ENCODE assay signal across 8 cellular contexts in the genomic region with DNA sequence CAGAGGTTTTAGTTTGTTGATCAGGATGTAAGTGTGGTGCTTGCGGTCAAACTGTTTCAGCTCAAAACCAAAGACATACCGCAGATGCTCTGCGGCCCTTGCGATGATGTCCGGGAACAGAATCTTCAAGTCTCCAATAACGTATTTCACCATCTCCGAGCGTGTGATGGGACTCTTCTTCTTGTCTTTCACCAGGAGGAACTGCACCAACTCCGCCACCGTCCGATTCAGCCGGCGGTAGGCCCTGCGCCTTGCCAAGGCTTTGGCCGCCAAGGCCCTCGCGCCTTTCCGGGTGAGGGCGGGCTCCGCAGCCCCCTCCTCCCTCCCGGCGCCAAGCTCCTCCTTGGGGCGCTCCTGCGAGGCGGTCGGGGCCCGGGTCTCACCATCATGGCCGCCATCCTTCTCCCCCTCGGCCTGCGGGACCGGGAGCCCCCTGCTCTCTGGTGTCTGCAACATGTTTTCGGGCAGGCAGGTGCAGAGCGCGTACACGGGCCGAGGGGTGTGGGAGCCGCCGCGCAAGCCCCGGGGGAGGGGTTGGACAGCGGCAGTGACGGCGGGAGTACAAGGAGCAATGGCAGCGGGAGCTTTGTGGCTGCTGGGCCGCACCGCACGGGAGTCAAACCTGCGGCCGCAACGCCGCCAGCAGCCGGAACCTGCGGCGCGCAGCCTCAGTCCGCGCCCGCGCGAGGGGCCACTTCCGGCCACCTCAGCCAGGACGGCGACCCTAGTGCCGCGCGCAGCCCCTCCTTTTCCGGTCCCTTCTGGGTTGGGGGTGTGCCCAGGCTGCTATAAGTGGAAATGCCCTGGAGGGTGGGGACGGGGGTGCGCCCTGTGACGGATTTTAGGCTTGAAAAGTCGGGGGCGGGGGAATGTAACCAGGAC. TPM values are rescaled to one million over a fixed set of nuclear protein-coding genes. Genes with fewer than 3 reads are reported as not detected.
DNase-seq lines count a peak whose midpoint lies in the region; ATAC-seq and TF ChIP-seq lines count a peak whose summit lies in the region.

A gene with protein sequence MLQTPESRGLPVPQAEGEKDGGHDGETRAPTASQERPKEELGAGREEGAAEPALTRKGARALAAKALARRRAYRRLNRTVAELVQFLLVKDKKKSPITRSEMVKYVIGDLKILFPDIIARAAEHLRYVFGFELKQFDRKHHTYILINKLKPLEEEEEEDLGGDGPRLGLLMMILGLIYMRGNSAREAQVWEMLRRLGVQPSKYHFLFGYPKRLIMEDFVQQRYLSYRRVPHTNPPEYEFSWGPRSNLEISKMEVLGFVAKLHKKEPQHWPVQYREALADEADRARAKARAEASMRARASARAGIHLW (minus strand): TSS at position 699 of the 882 bp plus-strand sequence. CDS start 243 bp downstream, at position 456.

- WGBS in right cardiac atrium: under 1% methylated on average over 72 of the region's 72 CpGs
- WGBS in psoas muscle, 3 donors: 0% methylated on average over 61 to 72 of the region's 72 CpGs

- H3K27ac ChIP-seq in right cardiac atrium (ENCODE audit: low read length) (peak within 1 kb of the TSS; percentile 79), psoas muscle (peak within 1 kb of the TSS; percentile 89), uterus (peak within 1 kb of the TSS; percentile 93 to 94)

- H3K9me3 ChIP-seq in right cardiac atrium (ENCODE audit: control insufficient read depth, low read length) (no peaks in the 10 kb centered on the region), psoas muscle (no peaks in the 10 kb centered on the region), uterus (no peaks in the 10 kb centered on the region)

- H3K36me3 ChIP-seq in psoas muscle (ENCODE audit: insufficient read depth in 1 of 2, low read depth in 1 of 2) (peaks cover 0 to 8% of the 10 kb centered on the region in 2 donors), uterus (no peaks in the 10 kb centered on the region)

- H3K4me3 ChIP-seq in right cardiac atrium (ENCODE audit: low read length) (peak within 1 kb of the TSS; percentile 73), psoas muscle (peak within 1 kb of the TSS; percentile 89), uterus (peak within 1 kb of the TSS; percentile 69 to 94)

- intact Hi-C loops in right cardiac atrium (cut with DNase I) (loop anchor here in 1 of 4 donors (10.0 kb wide), 1 partner anchor 127 kb away; no protein-coding TSS in a partner anchor), psoas muscle (cut with DNase I) (no loop called here), uterus (cut with DNase I; ENCODE audit: low total_unique reads) (no loop called here)

- no peaks in the 10 kb centered on the region for H3K27me3 ChIP-seq in right cardiac atrium (ENCODE audit: control insufficient read depth, insufficient read depth)
- no peaks in the 10 kb centered on the region for H3K27me3 ChIP-seq in psoas muscle (ENCODE audit: insufficient read depth in 3 of 3, low read length in 2 of 3)
- H3K27me3 ChIP-seq in uterus: no peaks in the 10 kb centered on the region

- ATAC-seq in GM18499 (IDR thresholded peaks at IDR 0.05; ENCODE audit: insufficient read depth, unreplicated experiment): peak; percentile 57
- ATAC-seq in HG02943 (IDR thresholded peaks at IDR 0.05; ENCODE audit: low read depth, unreplicated experiment): peak; percentile 84
- peak; percentile 96 to 97 for ATAC-seq in right cardiac atrium
- peak; percentile 81 to 92 (median 90) for ATAC-seq in psoas muscle

- TF ChIP-seq CTCF in psoas muscle (IDR thresholded peaks at IDR 0.05) (no peak), uterus (IDR thresholded peaks at IDR 0.05) (peak in 3 of 4 experiments; percentile 4 to 30 (median 8))

- peak in 1 of 2 donors; percentile 83 for TF ChIP-seq POLR2A in uterus (IDR thresholded peaks at IDR 0.05)

- DNase-seq in NCI-H187 treated with DMSO at 0.1 percent for 48 hours (lab: John Stamatoyannopoulos, UW): peak; percentile 58
- peak; percentile 27 to 88 (median 57) for DNase-seq in T-helper 2 cell
- peak in 56 of 58 donors; percentile 36 to 86 (median 74) for DNase-seq in anterior cingulate cortex (lab: John Stamatoyannopoulos, UW)
- DNase-seq in right cardiac atrium: peak; percentile 89 to 94 (median 94)
- peak; percentile 83 to 86 for DNase-seq in psoas muscle
- peak; percentile 84 to 85 for DNase-seq in uterus

- H3K4me1 ChIP-seq in right cardiac atrium (ENCODE audit: control insufficient read depth, insufficient read depth, low read length): peaks cover 6% of the 10 kb centered on the region
- peaks cover 26% of the 10 kb centered on the region for H3K4me1 ChIP-seq in psoas muscle
- peaks cover 0 to 11% of the 10 kb centered on the region in 2 donors for H3K4me1 ChIP-seq in uterus

RNA-seq across cellular contexts. Expression of the gene that starts here (rescaled TPM):
- total RNA-seq in right cardiac atrium (10 to 100 TPM; 25.5 to 29.8 (median 27.3) TPM), psoas muscle (10 to 100 TPM; 13.0 to 23.6 (median 15.9) TPM), uterus (10 to 100 TPM; 33.9 to 55.4 (median 49.0) TPM)
- polyA plus RNA-seq in right cardiac atrium (30.4 TPM), psoas muscle (10 to 100 TPM; 14.3 to 27.3 (median 27.1) TPM)

Comparison
In these comparisons a context has a peak if more than half of its experiments do, and no peak if none do; other contexts are left out.
1. Peak in every context shown above with its lines: DNase-seq, ATAC-seq, H3K4me3 ChIP-seq and H3K27ac ChIP-seq.